11 cellular contexts compared by ENCODE assay signal in genomic region chr15:33242165-33242564, GRCh38. TPM values are rescaled to one million over a fixed set of nuclear protein-coding genes. Genes with fewer than 3 reads are reported as not detected.
DNase-seq lines count a peak whose midpoint lies in the region; ATAC-seq, FAIRE-seq and TF ChIP-seq lines count a peak whose summit lies in the region.
"Had no signal": no experiment of that assay in that cellular context is flagged by ENCODE, and none has a peak within 500 bp of the region (broad histone marks: within the 10 kb centered on the region; RNA-seq: fewer than 3 reads in every experiment).

No MANE protein-coding gene starts in this region.

- peak; percentile 78 for ATAC-seq in WTC11
- no peak for ATAC-seq in HG03045 (IDR thresholded peaks at IDR 0.05; ENCODE audit: unreplicated experiment)
- ATAC-seq in gastroesophageal sphincter: no peak
- ATAC-seq: T-cell had no signal

- H3K4me3 Mint-ChIP-seq in WTC11: no peak overlapping the region
- H3K4me3 Mint-ChIP-seq: T-cell had no signal

- peaks cover 29% of the 10 kb centered on the region for H3K4me1 Mint-ChIP-seq in WTC11

- H3K36me3 ChIP-seq in HAP-1 (replicated peaks): no peaks in the 10 kb centered on the region
- no peaks in the 10 kb centered on the region for H3K36me3 ChIP-seq in gastroesophageal sphincter
- H3K36me3 ChIP-seq: ascending aorta had no signal

- no peak for TF ChIP-seq EP300 in gastroesophageal sphincter (IDR thresholded peaks at IDR 0.05)

- peak; percentile 88 for FAIRE-seq in H54 (lab: Jason Lieb, UNC)
- FAIRE-seq: HTR-8/SVneo had no signal

- peak; percentile 10 for DNase-seq in AG04449 (ENCODE audit: low read depth, low spot score)
- DNase-seq in H54 (ENCODE audit: insufficient read length, low spot score): peak; percentile 64
- no peak for DNase-seq in WTC11 (ENCODE audit: low spot score)
- peak; percentile 93 for DNase-seq in islet precursor cell
- no peak for DNase-seq in HAP-1 (ENCODE audit: low spot score in 2 of 2)
- no peak for DNase-seq in NCI-H446 (lab: John Stamatoyannopoulos, UW)
- DNase-seq: T-cell had no signal

- CTCF ChIA-PET in AG04449 (lab: Yijun Ruan, JAX): interaction anchor here (1.5 to 3.1 kb wide), 2 partner anchors 25 to 459 kb away, joined by 4 to 19 read pairs; no protein-coding TSS in a partner anchor
- CTCF ChIA-PET in WTC11 (lab: Charles Lee): interaction anchor here (1.1 to 2.0 kb wide), 4 partner anchors 42 to 459 kb away, joined by 4 to 11 read pairs (median 6); no protein-coding TSS in a partner anchor

- no peaks in the 10 kb centered on the region; the same call in 1 of the 2 replicates for H3K27me3 Mint-ChIP-seq in WTC11 (ENCODE audit: low read depth)

- TF ChIP-seq POLR2A in H54 (IDR thresholded peaks at IDR 0.05; ENCODE audit: low read depth, low read length) (no peak), gastroesophageal sphincter (IDR thresholded peaks at IDR 0.05) (no peak)

- H3K9me3 ChIP-seq in HAP-1 (no peaks in the 10 kb centered on the region), gastroesophageal sphincter (no peaks in the 10 kb centered on the region)
- H3K9me3 ChIP-seq: ascending aorta had no signal

- H3K4me1 ChIP-seq in HAP-1 (no peaks in the 10 kb centered on the region), gastroesophageal sphincter (no peaks in the 10 kb centered on the region)
- H3K4me1 ChIP-seq: ascending aorta had no signal

- H3K4me3 ChIP-seq in AG04449 (ENCODE audit: low read depth, low read length) (no peak overlapping the region), HAP-1 (no peak overlapping the region), gastroesophageal sphincter (no peak overlapping the region)
- H3K4me3 ChIP-seq: ascending aorta had no signal

- in situ Hi-C loops in HAP-1 (cut with MboI; ENCODE audit: low sequenced_read_pairs): no loop called here

- POLR2A ChIA-PET in AG04449 (lab: Yijun Ruan, JAX): no interaction called here
- POLR2A ChIA-PET in WTC11 (lab: Charles Lee): no interaction called here

- no peak overlapping the region for H3K27ac ChIP-seq in gastroesophageal sphincter
- H3K27ac ChIP-seq: ascending aorta had no signal

- WGBS in gastroesophageal sphincter (ENCODE audit: low coverage in 1 of 2), 2 donors: 11 to 18% methylated on average over 1 of the region's 1 CpG

- H3K36me3 Mint-ChIP-seq in WTC11: no peaks in the 10 kb centered on the region
- H3K36me3 Mint-ChIP-seq: T-cell had no signal

- no peaks in the 10 kb centered on the region for H3K9me3 Mint-ChIP-seq in WTC11
- H3K9me3 Mint-ChIP-seq: T-cell had no signal

- peak overlapping the region; percentile 43; the same call in 1 of the 2 replicates for H3K27ac Mint-ChIP-seq in WTC11
- H3K27ac Mint-ChIP-seq: T-cell had no signal

- no peak for TF ChIP-seq CTCF in AG04449 (IDR thresholded peaks at IDR 0.05; ENCODE audit: insufficient read depth, low read length, missing control alignments)
- TF ChIP-seq CTCF in WTC11 (IDR thresholded peaks at IDR 0.05): no peak
- TF ChIP-seq CTCF in gastroesophageal sphincter (IDR thresholded peaks at IDR 0.05): no peak

- peaks cover 12% of the 10 kb centered on the region for H3K27me3 ChIP-seq in HAP-1 (ENCODE audit: low read depth)
- no peaks in the 10 kb centered on the region for H3K27me3 ChIP-seq in gastroesophageal sphincter
- H3K27me3 ChIP-seq: ascending aorta had no signal

TF ChIP-seq in WTC11, 78 proteins besides CTCF, POLR2A, EP300 and RAD21:
- TF ChIP-seq RORB (CRISPR knock-in tag; IDR thresholded peaks at IDR 0.05) (no peak), TEAD1 (CRISPR knock-in tag; IDR thresholded peaks at IDR 0.05) (no peak), CBFB (CRISPR knock-in tag; IDR thresholded peaks at IDR 0.05; ENCODE audit: low read depth) (no peak)

RNA-seq across cellular contexts. Expression of gene FMN1, which starts 47.7 kb away (rescaled TPM):
- 3.6 to 4.5 TPM (median 4.1 TPM) in 3 replicates for total RNA-seq in WTC11 (2021)
- 10 to 100 TPM in 2 of 4 donors, 1 to 10 TPM in 2; 5.1 to 13.3 (median 9.0) TPM for total RNA-seq in gastroesophageal sphincter

Comparison
In these comparisons a context has a peak if more than half of its experiments do, and no peak if none do; other contexts are left out.
1. DNase-seq: peak in AG04449 (single experiment), H54 (single experiment) and islet precursor cell (single experiment); none in WTC11 (single experiment), HAP-1 (0 of 2) and NCI-H446 (0 of 2).